ENCODE assay signal across 8 cellular contexts in genomic region chr9:95552814-95553546, GRCh38. TPM values are rescaled to one million over a fixed set of nuclear protein-coding genes. Genes with fewer than 3 reads are reported as not detected.
DNase-seq lines count a peak whose midpoint lies in the region; ATAC-seq, FAIRE-seq and TF ChIP-seq lines count a peak whose summit lies in the region.
"Had no signal": no experiment of that assay in that cellular context is flagged by ENCODE, and none has a peak within 500 bp of the region (broad histone marks: within the 10 kb centered on the region; RNA-seq: fewer than 3 reads in every experiment).

No MANE protein-coding gene starts in this region.

- CTCF ChIA-PET in WTC11 (lab: Charles Lee) = no interaction called here

- FAIRE-seq in GM12892 (lab: Jason Lieb, UNC) = no peak

- no peaks in the 10 kb centered on the region for H3K9me3 ChIP-seq in left lung

- peaks cover 78% of the 10 kb centered on the region for H3K27me3 Mint-ChIP-seq in WTC11 (ENCODE audit: low read depth)
- peaks cover 65% of the 10 kb centered on the region for H3K27me3 Mint-ChIP-seq in stimulated activated naive CD8-positive, alpha-beta T cell treated with anti-CD3 and anti-CD28 coated beads, Interleukin-15, amount 100 ng/mL, for 72 hours

- peak overlapping the region; percentile 66 for H3K4me3 Mint-ChIP-seq in WTC11
- H3K4me3 Mint-ChIP-seq in stimulated activated naive CD8-positive, alpha-beta T cell treated with anti-CD3 and anti-CD28 coated beads, Interleukin-15, amount 100 ng/mL, for 72 hours = peak overlapping the region; percentile 76

- POLR2A ChIA-PET in WTC11 (lab: Charles Lee) = no interaction called here

- 0 out of 2 replicates have a peak overlapping the region, but pooled peaks have one; percentile 51 for H3K27ac Mint-ChIP-seq in WTC11
- H3K27ac Mint-ChIP-seq in stimulated activated naive CD8-positive, alpha-beta T cell treated with anti-CD3 and anti-CD28 coated beads, Interleukin-15, amount 100 ng/mL, for 72 hours = peak overlapping the region; percentile 86 to 93

- DNase-seq in WTC11 (ENCODE audit: low spot score) = peak; percentile 52
- peak; percentile 63 for DNase-seq in dermis blood vessel endothelial cell
- DNase-seq in left lung = peak in 1 of 2 donors; percentile 77
- DNase-seq in stimulated activated naive CD8-positive, alpha-beta T cell treated with anti-CD3 and anti-CD28 coated beads, Interleukin-15, amount 100 ng/mL, for 72 hours = peak; percentile 40 to 58
- DNase-seq in GM12892 (ENCODE audit: insufficient read length) = no peak
- DNase-seq: T-helper 9 cell had no signal

- H3K4me1 Mint-ChIP-seq in WTC11 = peaks cover 17% of the 10 kb centered on the region
- peaks cover 18% of the 10 kb centered on the region for H3K4me1 Mint-ChIP-seq in stimulated activated naive CD8-positive, alpha-beta T cell treated with anti-CD3 and anti-CD28 coated beads, Interleukin-15, amount 100 ng/mL, for 72 hours

- H3K27me3 ChIP-seq in left lung = peaks cover 0 to 41% of the 10 kb centered on the region in 2 donors

- peaks cover 5% of the 10 kb centered on the region for H3K9me3 Mint-ChIP-seq in WTC11
- H3K9me3 Mint-ChIP-seq in stimulated activated naive CD8-positive, alpha-beta T cell treated with anti-CD3 and anti-CD28 coated beads, Interleukin-15, amount 100 ng/mL, for 72 hours = peaks cover 6 to 8% of the 10 kb centered on the region in 2 donors

- no peak for TF ChIP-seq CTCF in WTC11 (IDR thresholded peaks at IDR 0.05)
- TF ChIP-seq CTCF in left lung (IDR thresholded peaks at IDR 0.05) = no peak

- no peaks in the 10 kb centered on the region for H3K36me3 Mint-ChIP-seq in WTC11

- H3K36me3 ChIP-seq in left lung = no peaks in the 10 kb centered on the region

- intact Hi-C loops in left lung (cut with DNase I) = no loop called here

- H3K4me3 ChIP-seq in left lung = peak overlapping the region in 1 of 2 donors; percentile 19

- peak; percentile 77 for ATAC-seq in WTC11
- peak; percentile 80 for ATAC-seq in left lung
- peak; percentile 89 for ATAC-seq in stimulated activated naive CD8-positive, alpha-beta T cell treated with anti-CD3 and anti-CD28 coated beads, Interleukin-15, amount 100 ng/mL, for 72 hours
- ATAC-seq in HG02938 (IDR thresholded peaks at IDR 0.05; ENCODE audit: unreplicated experiment) = no peak
- ATAC-seq in SK-N-SH treated with all-trans-retinoic acid at 6 μM for 48 hours = no peak

- H3K27ac ChIP-seq in left lung = no peak overlapping the region

- no peaks in the 10 kb centered on the region for H3K4me1 ChIP-seq in left lung

- no peak for TF ChIP-seq POLR2A in GM12892 (IDR thresholded peaks at IDR 0.05; ENCODE audit: low read depth, low read length)

TF ChIP-seq in WTC11, 78 proteins besides CTCF, POLR2A, EP300 and RAD21:
- TF ChIP-seq TCF7 (CRISPR knock-in tag; IDR thresholded peaks at IDR 0.05; ENCODE audit: low read depth) = no peak
- TF ChIP-seq MAX (CRISPR knock-in tag; IDR thresholded peaks at IDR 0.05) = peak; percentile 66
- TF ChIP-seq ETV6 (CRISPR knock-in tag; IDR thresholded peaks at IDR 0.05) = 0 out of 2 replicates have a peak, but pooled peaks have one; percentile 8
- TF ChIP-seq KAT7 (CRISPR knock-in tag; IDR thresholded peaks at IDR 0.05; ENCODE audit: borderline replicate concordance) = 0 out of 2 replicates have a peak, but pooled peaks have one; percentile 41
- peak; percentile 17; the same call in 1 of the 2 replicates for TF ChIP-seq FOXP4 (CRISPR knock-in tag; IDR thresholded peaks at IDR 0.05)
- TF ChIP-seq GABPB1 (CRISPR knock-in tag; IDR thresholded peaks at IDR 0.05) = no peak
- TF ChIP-seq SOX15 (CRISPR knock-in tag; IDR thresholded peaks at IDR 0.05) = no peak
- no peak for TF ChIP-seq ZNF138 (CRISPR knock-in tag; conservative IDR thresholded peaks at IDR 0.05)
- peak; percentile 34; the same call in 1 of the 2 replicates for TF ChIP-seq HMGXB4 (CRISPR knock-in tag; IDR thresholded peaks at IDR 0.05)
- peak; percentile 38; the same call in 1 of the 2 replicates for TF ChIP-seq TEAD1 (CRISPR knock-in tag; IDR thresholded peaks at IDR 0.05)

TF ChIP-seq in SK-N-SH treated with all-trans-retinoic acid at 6 μM for 48 hours, 23 proteins besides CTCF, POLR2A, EP300 and RAD21:
- TF ChIP-seq ZFP3 (CRISPR knock-in tag; IDR thresholded peaks at IDR 0.05) = no peak
- no peak for TF ChIP-seq ESRRG (CRISPR knock-in tag; IDR thresholded peaks at IDR 0.05)
- no peak for TF ChIP-seq OSR1 (CRISPR knock-in tag; IDR thresholded peaks at IDR 0.05)
- no peak for TF ChIP-seq ZFP30 (CRISPR knock-in tag; IDR thresholded peaks at IDR 0.05)
- TF ChIP-seq TOX (CRISPR knock-in tag; IDR thresholded peaks at IDR 0.05; ENCODE audit: borderline replicate concordance) = no peak
- TF ChIP-seq POU6F1 (CRISPR knock-in tag; IDR thresholded peaks at IDR 0.05; ENCODE audit: borderline replicate concordance, low read depth) = no peak
- no peak for TF ChIP-seq CREB5 (CRISPR knock-in tag; IDR thresholded peaks at IDR 0.05; ENCODE audit: low read depth)
- TF ChIP-seq ZNF565 (CRISPR knock-in tag; conservative IDR thresholded peaks at IDR 0.05; ENCODE audit: low read depth) = no peak
- no peak for TF ChIP-seq ARNTL (CRISPR knock-in tag; IDR thresholded peaks at IDR 0.05; ENCODE audit: borderline replicate concordance, low read depth)
- TF ChIP-seq PPARA (CRISPR knock-in tag; IDR thresholded peaks at IDR 0.05; ENCODE audit: borderline replicate concordance) = no peak
- TF ChIP-seq CSDC2 (CRISPR knock-in tag; IDR thresholded peaks at IDR 0.05) = no peak
- no peak for TF ChIP-seq BACH2 (CRISPR knock-in tag; IDR thresholded peaks at IDR 0.05; ENCODE audit: borderline replicate concordance)
- no peak for TF ChIP-seq ISL1 (CRISPR knock-in tag; IDR thresholded peaks at IDR 0.05)
- no peak for TF ChIP-seq PATZ1 (CRISPR knock-in tag; IDR thresholded peaks at IDR 0.05; ENCODE audit: borderline replicate concordance)

RNA-seq across cellular contexts. Expression of gene PTCH1, which starts 36.2 kb away (rescaled TPM):
- total RNA-seq in WTC11 (2021) (27.9 to 38.0 TPM (median 30.9 TPM) in 3 replicates), dermis blood vessel endothelial cell (3.4 and 6.9 TPM in 2 replicates), left lung (10 to 100 TPM; 19.7 to 29.9 TPM)
- 4.6 TPM for polyA plus RNA-seq in GM12892 (2012; ENCODE audit: missing spikeins)

Comparison
In these comparisons a context has a peak if more than half of its experiments do, and no peak if none do; other contexts are left out.
1. ATAC-seq: peak in WTC11 (single experiment), left lung (single experiment) and stimulated activated naive CD8-positive, alpha-beta T cell treated with anti-CD3 and anti-CD28 coated beads, Interleukin-15, amount 100 ng/mL, for 72 hours (single experiment); none in HG02938 (single experiment) and SK-N-SH treated with all-trans-retinoic acid at 6 μM for 48 hours (single experiment).